In the genomic region with DNA sequence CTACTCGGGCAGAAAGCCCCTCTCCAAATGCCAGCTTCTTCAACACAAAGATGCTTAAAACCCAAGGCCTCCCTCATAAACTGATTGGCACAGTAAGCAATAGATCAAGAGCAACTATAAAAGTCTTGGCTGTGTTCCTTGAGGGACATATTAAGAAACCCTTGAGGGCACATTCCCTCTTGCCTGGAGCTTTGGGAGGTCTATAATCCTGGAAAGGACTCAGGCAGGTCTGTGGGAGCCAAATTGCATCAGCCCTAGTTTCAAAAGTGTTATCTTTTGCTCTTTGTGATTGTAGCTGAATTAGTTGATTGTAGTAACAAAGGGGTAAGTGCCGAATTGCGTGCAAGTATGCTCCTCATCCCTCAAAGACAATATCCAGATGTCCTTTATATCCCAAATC, we compare ENCODE assay signal across 15 cellular contexts. TPM values are rescaled to one million over a fixed set of nuclear protein-coding genes. Genes with fewer than 3 reads are reported as not detected.
A peak's percentile ranks its signal among the peaks of the same experiment; 100 is the strongest.
DNase-seq lines count a peak whose midpoint lies in the region; ATAC-seq and TF ChIP-seq lines count a peak whose summit lies in the region.
"Had no signal": no experiment of that assay in that cellular context is flagged by ENCODE, and none has a peak within 500 bp of the region (broad histone marks: within the 10 kb centered on the region; RNA-seq: fewer than 3 reads in every experiment).

No MANE protein-coding gene starts in this region.

- H3K4me3 ChIP-seq in A673 (ENCODE audit: low read depth, low read length, poor library complexity, severe bottlenecking) = no peak overlapping the region
- H3K4me3 ChIP-seq in HAP-1 = no peak overlapping the region
- no peak overlapping the region for H3K4me3 ChIP-seq in fibroblast of the aortic adventitia (ENCODE audit: low read depth, low read length)
- H3K4me3 ChIP-seq: BLaER1 treated with 17β-estradiol and CSF1 and Interleukin-3, amounts not matched to agents 10 nM and 100 nM had no signal

- BruUV-seq in A673 (replicated peaks; lab: Mats Ljungman, UMichigan) = no TSS peak

- H3K27me3 ChIP-seq in A673 (replicated peaks; ENCODE audit: insufficient read depth, low read depth, low read length, poor library complexity) (no peaks in the 10 kb centered on the region), HAP-1 (ENCODE audit: low read depth) (no peaks in the 10 kb centered on the region)
- H3K27me3 ChIP-seq: BLaER1 treated with 17β-estradiol and CSF1 and Interleukin-3, amounts not matched to agents 10 nM and 100 nM had no signal

- in situ Hi-C loops in HAP-1 (cut with MboI; ENCODE audit: low sequenced_read_pairs) = no loop called here

- H3K27me3 Mint-ChIP-seq in nephron (ENCODE audit: low read depth) = peaks cover 6% of the 10 kb centered on the region
- H3K27me3 Mint-ChIP-seq: B cell had no signal

- H3K9me3 Mint-ChIP-seq in nephron = no peaks in the 10 kb centered on the region
- H3K9me3 Mint-ChIP-seq: CD8-positive, alpha-beta T cell had no signal

- TF ChIP-seq CTCF in A673 (conservative IDR thresholded peaks at IDR 0.05; ENCODE audit: low read depth, low read length) (no peak), fibroblast of the aortic adventitia (IDR thresholded peaks at IDR 0.05; ENCODE audit: insufficient read depth, low read length) (no peak), nephron (IDR thresholded peaks at IDR 0.05; ENCODE audit: unreplicated experiment in 3 of 3) (no peak)

- no peaks in the 10 kb centered on the region for H3K36me3 Mint-ChIP-seq in nephron (ENCODE audit: low read depth)
- H3K36me3 Mint-ChIP-seq: CD8-positive, alpha-beta T cell had no signal

- POLR2A ChIA-PET in A673 (lab: Charles Lee; ENCODE audit: low non-redundant PET) = interaction anchor here (0.7 kb wide), 1 partner anchor 18 kb away, joined by 3 read pairs; no protein-coding TSS in a partner anchor

- H3K27ac ChIP-seq in A673 (ENCODE audit: low read depth, low read length, poor library complexity, severe bottlenecking) = peak overlapping the region; percentile 53
- H3K27ac ChIP-seq: BLaER1 treated with 17β-estradiol and CSF1 and Interleukin-3, amounts not matched to agents 10 nM and 100 nM; HL-60 had no signal

- peak overlapping the region in 2 of 3 experiments; percentile 17 to 76 for H3K27ac Mint-ChIP-seq in nephron
- H3K27ac Mint-ChIP-seq: B cell; CD8-positive, alpha-beta T cell had no signal

- peaks cover 49% of the 10 kb centered on the region for H3K4me1 Mint-ChIP-seq in nephron
- H3K4me1 Mint-ChIP-seq: B cell had no signal

- H3K9me3 ChIP-seq in A673 (ENCODE audit: low read depth, low read length, poor library complexity, severe bottlenecking) (no peaks in the 10 kb centered on the region), HAP-1 (no peaks in the 10 kb centered on the region)

- H3K4me1 ChIP-seq in A673 (ENCODE audit: insufficient read depth, low read length, poor library complexity, severe bottlenecking) = peaks cover 28% of the 10 kb centered on the region
- peaks cover 36% of the 10 kb centered on the region for H3K4me1 ChIP-seq in HAP-1
- H3K4me1 ChIP-seq: BLaER1 treated with 17β-estradiol and CSF1 and Interleukin-3, amounts not matched to agents 10 nM and 100 nM had no signal

- no peaks in the 10 kb centered on the region for H3K36me3 ChIP-seq in A673 (ENCODE audit: insufficient read depth, low read length, poor library complexity, severe bottlenecking)
- no peaks in the 10 kb centered on the region for H3K36me3 ChIP-seq in HAP-1 (replicated peaks)
- H3K36me3 ChIP-seq: BLaER1 treated with 17β-estradiol and CSF1 and Interleukin-3, amounts not matched to agents 10 nM and 100 nM had no signal

- ATAC-seq in GM18907 (IDR thresholded peaks at IDR 0.05; ENCODE audit: unreplicated experiment) = no peak
- ATAC-seq: CD8-positive, alpha-beta T cell had no signal

- DNase-seq in A673 (ENCODE audit: low spot score) = peak; percentile 53
- DNase-seq in HAP-1 (ENCODE audit: low spot score in 2 of 2) = peak; percentile 67 to 81
- DNase-seq in fibroblast of the aortic adventitia (ENCODE audit: low read depth) = peak; percentile 67
- no peak for DNase-seq in activated CD4-positive, alpha-beta T cell treated with anti-CD3 and anti-CD28 coated beads for 4 hours
- no peak for DNase-seq in NCI-H524 treated with DMSO at 0.1 percent for 48 hours (lab: John Stamatoyannopoulos, UW)
- DNase-seq: 8988T, Calu3, GOT3, H7 had no signal

- H3K4me3 Mint-ChIP-seq in nephron = peak overlapping the region in 1 of 3 experiments; percentile 5
- H3K4me3 Mint-ChIP-seq: B cell; CD8-positive, alpha-beta T cell had no signal

- intact Hi-C loops in A673 (cut with micrococcal nuclease; ENCODE audit: unreplicated experiment) = no loop called here

- CTCF ChIA-PET in A673 (lab: Charles Lee) = no interaction called here

RNA-seq across cellular contexts. Expression of a gene that starts 18.6 kb away (rescaled TPM):
- 52.8 and 54.6 TPM in 2 replicates for total RNA-seq in A673 (2021)
- total RNA-seq in fibroblast of the aortic adventitia (ENCODE audit: low replicate concordance) = 80.3 and 134 TPM in 2 replicates

Comparison
In these comparisons a context has a peak if more than half of its experiments do, and no peak if none do; other contexts are left out.
1. DNase-seq: peak in A673 (single experiment), HAP-1 (2 of 2) and fibroblast of the aortic adventitia (single experiment); none in activated CD4-positive, alpha-beta T cell treated with anti-CD3 and anti-CD28 coated beads for 4 hours (0 of 2) and NCI-H524 treated with DMSO at 0.1 percent for 48 hours (single experiment).